15 cellular contexts compared by ENCODE assay signal in the genomic region with DNA sequence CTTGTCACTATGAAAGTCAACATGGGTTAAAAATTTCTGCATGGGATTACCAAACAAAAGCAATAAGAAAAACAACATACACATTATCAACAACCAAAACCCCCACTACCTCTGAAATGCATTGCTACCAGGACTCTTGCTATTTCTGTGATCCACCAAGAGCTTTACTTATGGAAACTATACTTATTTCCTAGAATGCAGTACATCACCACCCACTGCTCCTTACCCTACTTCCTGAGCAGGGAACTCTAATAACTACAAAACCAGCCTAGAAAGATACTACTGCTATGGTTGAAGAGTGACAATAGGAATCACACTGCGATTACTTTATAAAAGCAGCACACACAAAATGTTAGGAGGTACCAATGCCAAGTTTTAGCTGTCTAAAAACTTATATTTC. TPM values are rescaled to one million over a fixed set of nuclear protein-coding genes. Genes with fewer than 3 reads are reported as not detected.
DNase-seq lines count a peak whose midpoint lies in the region; ATAC-seq, FAIRE-seq and TF ChIP-seq lines count a peak whose summit lies in the region.
"Had no signal": no experiment of that assay in that cellular context is flagged by ENCODE, and none has a peak within 500 bp of the region (broad histone marks: within the 10 kb centered on the region; RNA-seq: fewer than 3 reads in every experiment).

No MANE protein-coding gene starts in this region.

- DNase-seq in DMS 273 treated with DMSO at 0.1 percent for 48 hours (lab: John Stamatoyannopoulos, UW) (peak; percentile 65), OCI-M1 (lab: John Stamatoyannopoulos, UW) (peak; percentile 92), progenitor cell of endocrine pancreas (ENCODE audit: low spot score, unreplicated experiment) (no peak), neural progenitor cell (ENCODE audit: low spot score) (no peak), nucleus accumbens (lab: John Stamatoyannopoulos, UW) (no peak)
- DNase-seq in activated CD8-positive, alpha-beta memory T cell treated with anti-CD3 and anti-CD28 coated beads, Interleukin-2, amount 10 ng/mL, durations not matched to agents 7 days and 5 days: no peak
- DNase-seq: BE2C; CD8-positive, alpha-beta memory T cell; GOT3; NCI-H1436 treated with DMSO at 0.1 percent for 48 hours; NCI-H345; Right ventricle myocardium superior; SK-N-SH had no signal

- H3K36me3 Mint-ChIP-seq in progenitor cell of endocrine pancreas (ENCODE audit: insufficient read depth): no peaks in the 10 kb centered on the region
- H3K36me3 Mint-ChIP-seq in neural progenitor cell: no peaks in the 10 kb centered on the region
- no peaks in the 10 kb centered on the region for H3K36me3 Mint-ChIP-seq in activated CD8-positive, alpha-beta memory T cell treated with anti-CD3 and anti-CD28 coated beads, Interleukin-2, amount 10 ng/mL, durations not matched to agents 7 days and 5 days
- H3K36me3 Mint-ChIP-seq: CD8-positive, alpha-beta memory T cell; IgD-negative memory B cell had no signal

- no peaks in the 10 kb centered on the region for H4K20me1 ChIP-seq in neural progenitor cell (ENCODE audit: low read depth)

- no peaks in the 10 kb centered on the region for H3K4me1 ChIP-seq in neural progenitor cell

- H3K27ac Mint-ChIP-seq in progenitor cell of endocrine pancreas (peak overlapping the region; percentile 71), neural progenitor cell (no peak overlapping the region)
- no peak overlapping the region for H3K27ac Mint-ChIP-seq in activated CD8-positive, alpha-beta memory T cell treated with anti-CD3 and anti-CD28 coated beads, Interleukin-2, amount 10 ng/mL, durations not matched to agents 7 days and 5 days
- H3K27ac Mint-ChIP-seq: CD8-positive, alpha-beta memory T cell; IgD-negative memory B cell had no signal

- ATAC-seq in activated CD8-positive, alpha-beta memory T cell treated with anti-CD3 and anti-CD28 coated beads, Interleukin-2, amount 10 ng/mL, durations not matched to agents 7 days and 5 days: no peak

- no peak overlapping the region for H3K4me3 ChIP-seq in neural progenitor cell

- H3F3A ChIP-seq in neural progenitor cell (ENCODE audit: low read depth): no peaks in the 10 kb centered on the region

- H3K4me2 ChIP-seq in neural progenitor cell: no peak overlapping the region
- H3K4me2 ChIP-seq: SK-N-SH had no signal

- CTCF ChIA-PET in activated CD8-positive, alpha-beta memory T cell treated with anti-CD3 and anti-CD28 coated beads, Interleukin-2, amount 10 ng/mL, durations not matched to agents 7 days and 5 days (lab: Charles Lee): no interaction called here

- H3K27me3 ChIP-seq in neural progenitor cell: no peaks in the 10 kb centered on the region
- H3K27me3 ChIP-seq: BE2C had no signal

- H3K27me3 Mint-ChIP-seq in progenitor cell of endocrine pancreas (no peaks in the 10 kb centered on the region), neural progenitor cell (ENCODE audit: insufficient read depth, low read depth) (no peaks in the 10 kb centered on the region)
- no peaks in the 10 kb centered on the region for H3K27me3 Mint-ChIP-seq in activated CD8-positive, alpha-beta memory T cell treated with anti-CD3 and anti-CD28 coated beads, Interleukin-2, amount 10 ng/mL, durations not matched to agents 7 days and 5 days
- H3K27me3 Mint-ChIP-seq: CD8-positive, alpha-beta memory T cell; IgD-negative memory B cell had no signal

- H3K9me3 Mint-ChIP-seq in progenitor cell of endocrine pancreas (ENCODE audit: low read depth) (no peaks in the 10 kb centered on the region), neural progenitor cell (no peaks in the 10 kb centered on the region)
- peaks cover 5% of the 10 kb centered on the region for H3K9me3 Mint-ChIP-seq in activated CD8-positive, alpha-beta memory T cell treated with anti-CD3 and anti-CD28 coated beads, Interleukin-2, amount 10 ng/mL, durations not matched to agents 7 days and 5 days (ENCODE audit: low read depth)

- no peaks in the 10 kb centered on the region for H3K79me2 ChIP-seq in neural progenitor cell (ENCODE audit: low read depth)

- FAIRE-seq in islet of Langerhans (lab: Jason Lieb, UNC): peak; percentile 80

- H3K9me3 ChIP-seq in neural progenitor cell (ENCODE audit: low read depth): no peaks in the 10 kb centered on the region
- H3K9me3 ChIP-seq: BE2C, SK-N-SH had no signal

- H3K4me3 Mint-ChIP-seq in progenitor cell of endocrine pancreas (ENCODE audit: low read depth): no peak overlapping the region
- H3K4me3 Mint-ChIP-seq in neural progenitor cell: no peak overlapping the region
- no peak overlapping the region for H3K4me3 Mint-ChIP-seq in activated CD8-positive, alpha-beta memory T cell treated with anti-CD3 and anti-CD28 coated beads, Interleukin-2, amount 10 ng/mL, durations not matched to agents 7 days and 5 days
- H3K4me3 Mint-ChIP-seq: CD8-positive, alpha-beta memory T cell; IgD-negative memory B cell had no signal

- H3K4me1 Mint-ChIP-seq in progenitor cell of endocrine pancreas (ENCODE audit: low read depth) (peaks cover 14% of the 10 kb centered on the region), neural progenitor cell (no peaks in the 10 kb centered on the region)
- H3K4me1 Mint-ChIP-seq in activated CD8-positive, alpha-beta memory T cell treated with anti-CD3 and anti-CD28 coated beads, Interleukin-2, amount 10 ng/mL, durations not matched to agents 7 days and 5 days: no peaks in the 10 kb centered on the region
- H3K4me1 Mint-ChIP-seq: CD8-positive, alpha-beta memory T cell; IgD-negative memory B cell had no signal

- H2AFZ ChIP-seq in neural progenitor cell (replicated peaks): no peak overlapping the region

- H3K9ac ChIP-seq in neural progenitor cell: no peak overlapping the region
- H3K9ac ChIP-seq: SK-N-SH had no signal

- TF ChIP-seq CTCF in progenitor cell of endocrine pancreas (IDR thresholded peaks at IDR 0.05; ENCODE audit: unreplicated experiment) (no peak), neural progenitor cell (IDR thresholded peaks at IDR 0.05) (no peak)

- H3K27ac ChIP-seq in neural progenitor cell: no peak overlapping the region

- no peaks in the 10 kb centered on the region for H3K36me3 ChIP-seq in neural progenitor cell
- H3K36me3 ChIP-seq: BE2C had no signal

RNA-seq across cellular contexts. Expression of gene LURAP1L, which starts 22.2 kb away (rescaled TPM):
- 11.0 and 11.4 TPM in 2 replicates for total RNA-seq in progenitor cell of endocrine pancreas
- total RNA-seq in neural progenitor cell (ENCODE audit: low replicate concordance): 0.75 and 0.77 TPM in 2 replicates
- total RNA-seq in activated CD8-positive, alpha-beta memory T cell treated with anti-CD3 and anti-CD28 coated beads, Interleukin-2, amount 10 ng/mL, durations not matched to agents 7 days and 5 days: not detected
- total RNA-seq: CD8-positive, alpha-beta memory T cell had no signal

Comparison
In these comparisons a context has a peak if more than half of its experiments do, and no peak if none do; other contexts are left out.
1. DNase-seq: peak in DMS 273 treated with DMSO at 0.1 percent for 48 hours (single experiment) and OCI-M1 (single experiment); none in progenitor cell of endocrine pancreas (single experiment), neural progenitor cell (single experiment), activated CD8-positive, alpha-beta memory T cell treated with anti-CD3 and anti-CD28 coated beads, Interleukin-2, amount 10 ng/mL, durations not matched to agents 7 days and 5 days (single experiment) and nucleus accumbens (0 of 56).